Comparison of ENCODE assay signal across 9 cellular contexts in the genomic region with DNA sequence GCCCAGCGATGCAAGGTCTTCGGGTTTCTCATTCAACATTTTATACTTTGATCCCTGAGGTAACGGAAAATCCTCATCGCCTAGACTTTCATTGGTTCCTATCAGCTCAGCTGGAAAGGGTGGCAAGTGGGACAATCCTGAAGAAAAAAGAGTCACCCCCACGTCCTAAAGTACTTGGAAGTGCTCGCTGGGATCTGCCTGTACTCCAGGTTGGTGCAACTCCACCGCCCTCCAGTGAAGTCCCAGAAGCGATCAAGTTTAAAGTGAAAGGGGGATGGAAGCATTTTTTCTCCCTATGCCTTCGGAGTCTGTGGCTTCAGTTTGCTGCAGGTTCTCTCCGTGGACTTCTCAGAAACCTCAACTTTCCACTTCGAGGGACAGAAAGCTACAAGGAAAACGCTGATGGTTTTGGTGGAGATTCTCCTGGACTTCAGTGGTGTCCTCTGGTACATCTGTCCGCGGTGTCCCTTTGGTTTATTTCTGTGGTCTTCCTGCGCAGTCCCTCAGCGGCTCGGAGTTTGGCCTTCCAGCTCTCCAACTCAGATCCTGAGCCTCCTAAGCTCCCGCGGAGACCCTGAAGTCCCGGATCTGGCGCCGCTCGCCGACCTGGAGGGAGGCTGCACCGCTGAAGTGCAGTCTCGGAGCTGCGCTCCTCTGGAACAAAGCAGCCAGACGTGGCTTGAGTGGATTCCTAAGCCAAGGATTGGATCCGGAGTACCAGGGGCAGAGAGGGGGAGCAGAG. TPM values are rescaled to one million over a fixed set of nuclear protein-coding genes. Genes with fewer than 3 reads are reported as not detected.
A peak's percentile ranks its signal among the peaks of the same experiment; 100 is the strongest.
DNase-seq lines count a peak whose midpoint lies in the region; ATAC-seq and TF ChIP-seq lines count a peak whose summit lies in the region.
"Had no signal": no experiment of that assay in that cellular context is flagged by ENCODE, and none has a peak within 500 bp of the region (broad histone marks: within the 10 kb centered on the region; RNA-seq: fewer than 3 reads in every experiment).

No MANE protein-coding gene starts in this region.

- H3K9me3 Mint-ChIP-seq in activated T-helper 2 cell treated with anti-CD3 and anti-CD28 coated beads, Interferon-gamma antibody, Interleukin-2, Interleukin-4, amounts not matched to agents 10 μg/mL and 5 μg/mL and 100 μg/mL, durations not matched to agents 14 hours and 24 hours and 36 hours = no peaks in the 10 kb centered on the region

- H3K4me1 Mint-ChIP-seq in activated T-helper 2 cell treated with anti-CD3 and anti-CD28 coated beads, Interferon-gamma antibody, Interleukin-2, Interleukin-4, amounts not matched to agents 10 μg/mL and 5 μg/mL and 100 μg/mL, durations not matched to agents 14 hours and 24 hours and 36 hours (ENCODE audit: low read depth) = peaks cover 12% of the 10 kb centered on the region

- no peak overlapping the region for H2BK5ac ChIP-seq in neuronal stem cell (ENCODE audit: low read length)

- peaks cover 10 to 39% (median 34%) of the 10 kb centered on the region in 3 experiments for H3K27me3 ChIP-seq in neuronal stem cell (ENCODE audit: control insufficient read depth in 3 of 3, insufficient read depth in 3 of 3, low read depth in 1 of 3, low read length in 3 of 3)

- H4K91ac ChIP-seq in neuronal stem cell (ENCODE audit: low read depth, low read length, poor library complexity) = no peak overlapping the region

- H3K27ac Mint-ChIP-seq in activated T-helper 2 cell treated with anti-CD3 and anti-CD28 coated beads, Interferon-gamma antibody, Interleukin-2, Interleukin-4, amounts not matched to agents 10 μg/mL and 5 μg/mL and 100 μg/mL, durations not matched to agents 14 hours and 24 hours and 36 hours = no peak overlapping the region

- intact Hi-C loops in activated T-helper 2 cell treated with anti-CD3 and anti-CD28 coated beads, Interferon-gamma antibody, Interleukin-2, Interleukin-4, amounts not matched to agents 10 μg/mL and 5 μg/mL and 100 μg/mL, durations not matched to agents 14 hours and 24 hours and 36 hours (cut with micrococcal nuclease) = no loop called here

- no peaks in the 10 kb centered on the region for H3K36me3 Mint-ChIP-seq in activated T-helper 2 cell treated with anti-CD3 and anti-CD28 coated beads, Interferon-gamma antibody, Interleukin-2, Interleukin-4, amounts not matched to agents 10 μg/mL and 5 μg/mL and 100 μg/mL, durations not matched to agents 14 hours and 24 hours and 36 hours (ENCODE audit: low read depth)

- no peak overlapping the region for H2BK12ac ChIP-seq in neuronal stem cell (ENCODE audit: low read length)

- H3K79me1 ChIP-seq in neuronal stem cell (ENCODE audit: low read depth, low read length) = no peaks in the 10 kb centered on the region

- no peak for TF ChIP-seq CTCF in fibroblast of the aortic adventitia (IDR thresholded peaks at IDR 0.05; ENCODE audit: insufficient read depth, low read length)

- H2AK5ac ChIP-seq in neuronal stem cell (ENCODE audit: low read depth, low read length) = no peak overlapping the region

- H3K4ac ChIP-seq in neuronal stem cell (ENCODE audit: low read length) = no peak overlapping the region

- H3K4me2 ChIP-seq in neuronal stem cell (ENCODE audit: insufficient read depth, low read length, poor library complexity, severe bottlenecking) = peak overlapping the region; percentile 87

- H3K36me3 ChIP-seq in neuronal stem cell (replicated peaks in 1 of 2; ENCODE audit: control insufficient read depth in 2 of 2, insufficient read depth in 2 of 2, low read length in 2 of 2) = no peaks in the 10 kb centered on the region

- H3K4me3 Mint-ChIP-seq in activated T-helper 2 cell treated with anti-CD3 and anti-CD28 coated beads, Interferon-gamma antibody, Interleukin-2, Interleukin-4, amounts not matched to agents 10 μg/mL and 5 μg/mL and 100 μg/mL, durations not matched to agents 14 hours and 24 hours and 36 hours (ENCODE audit: low read depth) = no peak overlapping the region

- no peak overlapping the region for H3K23ac ChIP-seq in neuronal stem cell (ENCODE audit: low read depth, low read length, poor library complexity)

- no peaks in the 10 kb centered on the region for H3K9me3 ChIP-seq in neuronal stem cell (replicated peaks in 1 of 2; ENCODE audit: control insufficient read depth in 2 of 2, insufficient read depth in 1 of 2, low read depth in 1 of 2, low read length in 2 of 2)

- no peak overlapping the region for H2BK120ac ChIP-seq in neuronal stem cell (ENCODE audit: low read depth, low read length)

- H2AFZ ChIP-seq in neuronal stem cell (ENCODE audit: low read length) = peak overlapping the region; percentile 96

- H3K4me1 ChIP-seq in neuronal stem cell (ENCODE audit: control insufficient read depth in 2 of 2, insufficient read depth in 1 of 2, low read depth in 1 of 2, low read length in 2 of 2) = peaks cover 9 to 11% of the 10 kb centered on the region in 2 donors

- H3K27me3 Mint-ChIP-seq in activated T-helper 2 cell treated with anti-CD3 and anti-CD28 coated beads, Interferon-gamma antibody, Interleukin-2, Interleukin-4, amounts not matched to agents 10 μg/mL and 5 μg/mL and 100 μg/mL, durations not matched to agents 14 hours and 24 hours and 36 hours (ENCODE audit: low read depth) = peaks cover 57% of the 10 kb centered on the region

- DNase-seq in GM03348 (ENCODE audit: low spot score) = peak; percentile 47
- peak; percentile 87 for DNase-seq in NCI-H774 (lab: John Stamatoyannopoulos, UW)
- peak; percentile 83 for DNase-seq in fibroblast of the aortic adventitia (ENCODE audit: low read depth)
- peak; percentile 81 for DNase-seq in neuronal stem cell (ENCODE audit: low spot score)
- no peak for DNase-seq in activated T-helper 2 cell treated with anti-CD3 and anti-CD28 coated beads, Interferon-gamma antibody, Interleukin-2, Interleukin-4, amounts not matched to agents 10 μg/mL and 5 μg/mL and 100 μg/mL, durations not matched to agents 14 hours and 24 hours and 36 hours (ENCODE audit: low spot score)

- H3K4me3 ChIP-seq in fibroblast of the aortic adventitia (ENCODE audit: low read depth, low read length) = peak overlapping the region; percentile 81
- H3K4me3 ChIP-seq in neuronal stem cell (ENCODE audit: low read length in 2 of 2) = peak overlapping the region; percentile 55 to 77

- H2BK15ac ChIP-seq in neuronal stem cell (ENCODE audit: low read length) = no peak overlapping the region

- no peak overlapping the region for H3K18ac ChIP-seq in neuronal stem cell (ENCODE audit: low read length)

- no peak overlapping the region for H4K8ac ChIP-seq in neuronal stem cell (ENCODE audit: low read depth, low read length)

- H3K14ac ChIP-seq in neuronal stem cell (ENCODE audit: low read length) = no peak overlapping the region

- no peak for ATAC-seq in GM19035 (IDR thresholded peaks at IDR 0.05; ENCODE audit: unreplicated experiment)
- no peak for ATAC-seq in HG02798 (IDR thresholded peaks at IDR 0.05; ENCODE audit: poor library complexity, unreplicated experiment)
- no peak for ATAC-seq in HG02840 (IDR thresholded peaks at IDR 0.05; ENCODE audit: low FRiP score, unreplicated experiment)
- ATAC-seq: HCT116 had no signal

- H3K27ac ChIP-seq in neuronal stem cell (replicated peaks; ENCODE audit: low read length) = no peak overlapping the region

- WGBS in neuronal stem cell (ENCODE audit: extremely low coverage in 2 of 2, insufficient read length in 2 of 2, insufficient replicate concordance in 1 of 2), 2 donors = no CpG with 5 or more reads among the region's 29 CpGs

- H3K9ac ChIP-seq in neuronal stem cell (ENCODE audit: low read depth, low read length, poor library complexity) = no peak overlapping the region

RNA-seq across cellular contexts. Expression of gene LRFN5, which starts 1.7 kb away (rescaled TPM):
- 12.1 and 12.8 TPM in 2 replicates for total RNA-seq in fibroblast of the aortic adventitia (ENCODE audit: low replicate concordance)
- 1.3 TPM for polyA plus RNA-seq in neuronal stem cell (2013, experiment 1 of 2)
- polyA plus RNA-seq in neuronal stem cell (2013, experiment 2 of 2) = 1.2 TPM
- total RNA-seq in activated T-helper 2 cell treated with anti-CD3 and anti-CD28 coated beads, Interferon-gamma antibody, Interleukin-2, Interleukin-4, amounts not matched to agents 10 μg/mL and 5 μg/mL and 100 μg/mL, durations not matched to agents 14 hours and 24 hours and 36 hours = not detected in 2 replicates

Comparison
In these comparisons a context has a peak if more than half of its experiments do, and no peak if none do; other contexts are left out.
1. RNA of gene LRFN5, which starts 1.7 kb away (total RNA-seq): 12.1 to 12.8 TPM in fibroblast of the aortic adventitia; not detected in activated T-helper 2 cell treated with anti-CD3 and anti-CD28 coated beads, Interferon-gamma antibody, Interleukin-2, Interleukin-4, amounts not matched to agents 10 μg/mL and 5 μg/mL and 100 μg/mL, durations not matched to agents 14 hours and 24 hours and 36 hours; every median in the first group is over 10 times any median in the second.